ENCODE assay signal across 9 cellular contexts in genomic region chr12:26121323-26121740, GRCh38. TPM values are rescaled to one million over a fixed set of nuclear protein-coding genes. Genes with fewer than 3 reads are reported as not detected.
DNase-seq lines count a peak whose midpoint lies in the region; ATAC-seq and TF ChIP-seq lines count a peak whose summit lies in the region.
"Had no signal": no experiment of that assay in that cellular context is flagged by ENCODE, and none has a peak within 500 bp of the region (broad histone marks: within the 10 kb centered on the region; RNA-seq: fewer than 3 reads in every experiment).

No MANE protein-coding gene starts in this region.

- 72 to 73% methylated on average over 8 of the region's 8 CpGs for WGBS in GM23248 (ENCODE audit: low coverage in 1 of 2, low lambda C conversion rate in 2 of 2, missing lambda C conversion rate in 2 of 2), 2 experiments
- 61 to 69% methylated on average over 8 of the region's 8 CpGs for WGBS in esophagus squamous epithelium, 2 donors

- no peak overlapping the region for H3K27ac Mint-ChIP-seq in T-cell

- H3F3A ChIP-seq in GM23248 (ENCODE audit: insufficient read depth): peaks cover 16% of the 10 kb centered on the region

- H3K4me2 ChIP-seq in GM23248 (ENCODE audit: unreplicated experiment): peak overlapping the region; percentile 76

- H3K4me1 Mint-ChIP-seq in T-cell: peaks cover 25 to 39% (median 34%) of the 10 kb centered on the region in 3 donors

- TF ChIP-seq POLR2A in esophagus squamous epithelium (IDR thresholded peaks at IDR 0.05): no peak

- H3K36me3 Mint-ChIP-seq in T-cell: no peaks in the 10 kb centered on the region

- intact Hi-C loops in esophagus squamous epithelium (cut with DNase I): no loop called here

- no peaks in the 10 kb centered on the region for H4K20me1 ChIP-seq in GM23248 (ENCODE audit: insufficient read depth)

- peak overlapping the region; percentile 86; the same call in 1 of the 2 replicates for H2AFZ ChIP-seq in GM23248

- H3K27me3 ChIP-seq in GM23248 (replicated peaks; ENCODE audit: insufficient read depth) (no peaks in the 10 kb centered on the region), esophagus squamous epithelium (peaks cover 0 to 51% (median 3%) of the 10 kb centered on the region in 4 donors)

- no peaks in the 10 kb centered on the region for H3K36me3 ChIP-seq in GM23248 (ENCODE audit: low read depth)
- no peaks in the 10 kb centered on the region for H3K36me3 ChIP-seq in esophagus squamous epithelium

- H3K27ac ChIP-seq in GM23248 (no peak overlapping the region), esophagus squamous epithelium (peak overlapping the region in 3 of 4 donors; percentile 92 to 96 (median 94))

- H3K9me3 ChIP-seq in GM23248 (ENCODE audit: low read depth) (no peaks in the 10 kb centered on the region), esophagus squamous epithelium (no peaks in the 10 kb centered on the region)

- peak overlapping the region; percentile 54 to 82 (median 66) for H3K4me3 Mint-ChIP-seq in T-cell

- CTCF ChIA-PET in T-cell (lab: Charles Lee): interaction anchor here (0.5 to 1.4 kb wide), 3 partner anchors 14 to 1185 kb away, joined by 3 to 4 read pairs (median 3); no protein-coding TSS in a partner anchor

- no peak for ATAC-seq in T-cell (replicated peaks in 1 of 4)
- no peak for ATAC-seq in GM18502 (IDR thresholded peaks at IDR 0.05; ENCODE audit: poor library complexity, unreplicated experiment)
- ATAC-seq in HG03378 (IDR thresholded peaks at IDR 0.05; ENCODE audit: unreplicated experiment): no peak

- H3K4me3 ChIP-seq in GM23248 (peak overlapping the region; percentile 74; the same call in 1 of the 2 replicates), esophagus squamous epithelium (peak overlapping the region in 2 of 4 donors; percentile 60 to 83), retinal pigment epithelial cell (ENCODE audit: low read length) (peak overlapping the region; percentile 57)

- H3K4me1 ChIP-seq in GM23248 (ENCODE audit: insufficient read depth): peaks cover 8% of the 10 kb centered on the region
- peaks cover 17 to 54% (median 41%) of the 10 kb centered on the region in 3 donors for H3K4me1 ChIP-seq in esophagus squamous epithelium

- peaks cover 54 to 71% of the 10 kb centered on the region in 2 donors for H3K27me3 Mint-ChIP-seq in T-cell

- DNase-seq in GM23248 (no peak), T-cell (no peak), esophagus squamous epithelium (lab: John Stamatoyannopoulos, UW) (no peak), retinal pigment epithelial cell (ENCODE audit: low read depth) (no peak), SKM-1 (lab: John Stamatoyannopoulos, UW; ENCODE audit: unreplicated experiment) (no peak), NOMO-1 treated with dmso at 0.1 percent for 144 hours (lab: John Stamatoyannopoulos, UW; ENCODE audit: unreplicated experiment) (no peak)
- DNase-seq: SHP77 had no signal

- POLR2A ChIA-PET in T-cell (lab: Charles Lee): no interaction called here

- in situ Hi-C loops in GM23248 (cut with MboI): no loop called here

- no peaks in the 10 kb centered on the region for H3K79me2 ChIP-seq in GM23248 (ENCODE audit: insufficient read depth)

- TF ChIP-seq CTCF in esophagus squamous epithelium (IDR thresholded peaks at IDR 0.05) (no peak), retinal pigment epithelial cell (conservative IDR thresholded peaks at IDR 0.05; ENCODE audit: low read depth, low read length) (no peak)

- H3K9me3 Mint-ChIP-seq in T-cell: no peaks in the 10 kb centered on the region

- H3K9me2 ChIP-seq in GM23248 (ENCODE audit: insufficient read depth): no peaks in the 10 kb centered on the region

- peak overlapping the region; percentile 84 for H3K9ac ChIP-seq in GM23248

RNA-seq across cellular contexts. Expression of gene BHLHE41, which starts 3.5 kb away (rescaled TPM):
- 0.76 and 1.6 TPM in 2 replicates for total RNA-seq in GM23248 (2014; rRNA removed; shearing (Covaris generic))
- 1.3 and 1.7 TPM in 2 replicates for polyA plus RNA-seq in GM23248 (2016; fragmentation: Nextera tagmentation; extraction: Ambion mirVana)
- total RNA-seq in T-cell: 1 to 10 TPM in 2 of 5 donors, under 1 TPM in 1, not detected in 2; 0.46 to 1.7 (median 1.3) TPM
- total RNA-seq in esophagus squamous epithelium: 10 to 100 TPM in 1 of 4 donors, 1 to 10 TPM in 2, under 1 TPM in 1; 0.48 to 14.3 (median 1.7) TPM
